ENCODE assay signal across 8 cellular contexts in genomic region chr6:170552765-170553685, GRCh38. TPM values are rescaled to one million over a fixed set of nuclear protein-coding genes. Genes with fewer than 3 reads are reported as not detected.
DNase-seq lines count a peak whose midpoint lies in the region; ATAC-seq and TF ChIP-seq lines count a peak whose summit lies in the region.

TSS of gene PSMB1 (minus strand) at chr6:170553307. CDS start at chr6:170553242, 65 bp downstream.

- peak; percentile 57 to 87 (median 79) for DNase-seq in CD8-positive, alpha-beta T cell
- DNase-seq in HS-27A (ENCODE audit: low read depth) (peak; percentile 84), lung microvascular endothelial cell (ENCODE audit: low read depth in 2 of 2) (peak; percentile 97)
- DNase-seq in NK-92 treated with Interleukin-12 subunit alpha and Interleukin-12 subunit beta, amount 100 ng/mL, for 24 hours (lab: John Stamatoyannopoulos, UW): peak; percentile 88
- peak; percentile 90 for DNase-seq in activated CD8-positive, alpha-beta memory T cell treated with anti-CD3 and anti-CD28 coated beads for 24 hours
- DNase-seq in effector memory CD8-positive, alpha-beta T cell: peak; percentile 64 to 68 (median 64)
- peak; percentile 67 to 78 (median 76) for DNase-seq in stimulated activated CD4-positive, alpha-beta T cell treated with anti-CD3 and anti-CD28 coated beads, TNF-alpha, amount 100 ng/mL, for 48 hours (ENCODE audit: low read depth in 3 of 3)

- H3K36me3 ChIP-seq in CD8-positive, alpha-beta T cell (ENCODE audit: insufficient read depth, low read length): peaks cover 4% of the 10 kb centered on the region

- H3K4me1 ChIP-seq in CD8-positive, alpha-beta T cell (ENCODE audit: insufficient read depth, low read length): peaks cover 44% of the 10 kb centered on the region

- H3K27me3 ChIP-seq in CD8-positive, alpha-beta T cell (ENCODE audit: insufficient read depth, low read length): no peaks in the 10 kb centered on the region

- intact Hi-C loops in CD8-positive, alpha-beta T cell (cut with DNase I, micrococcal nuclease): loop anchor here (10.0 kb wide), 1 partner anchor 1338 kb away; no protein-coding TSS in a partner anchor

- peaks cover 37% of the 10 kb centered on the region for H3K36me3 Mint-ChIP-seq in CD8-positive, alpha-beta T cell
- H3K36me3 Mint-ChIP-seq in effector memory CD8-positive, alpha-beta T cell (ENCODE audit: insufficient read depth): peaks cover 29% of the 10 kb centered on the region

- POLR2A ChIA-PET in CD8-positive, alpha-beta T cell (lab: Charles Lee): interaction anchor here (0.5 to 3.4 kb wide), 14 partner anchors 8 to 899 kb away, joined by 3 to 33 read pairs (median 4); partner anchors contain the start of genes C6orf120, DYNLT2, ERMARD and PDCD2

- peak within 1 kb of the TSS; percentile 89 for H3K27ac ChIP-seq in CD8-positive, alpha-beta T cell (ENCODE audit: low read depth, low read length)

- no peak within 1 kb of the TSS for H3K4me3 Mint-ChIP-seq in CD8-positive, alpha-beta T cell
- no peak within 1 kb of the TSS for H3K4me3 Mint-ChIP-seq in effector memory CD8-positive, alpha-beta T cell

- ATAC-seq in CD8-positive, alpha-beta T cell: peak; percentile 12
- ATAC-seq in GM19467 (IDR thresholded peaks at IDR 0.05; ENCODE audit: unreplicated experiment): peak; percentile 53
- ATAC-seq in effector memory CD8-positive, alpha-beta T cell (replicated peaks): peak; percentile 28

- H3K9me3 ChIP-seq in CD8-positive, alpha-beta T cell (ENCODE audit: low read length): no peaks in the 10 kb centered on the region

- no peak within 1 kb of the TSS for H3K27ac Mint-ChIP-seq in CD8-positive, alpha-beta T cell
- no peak within 1 kb of the TSS for H3K27ac Mint-ChIP-seq in effector memory CD8-positive, alpha-beta T cell

- H3K4me1 Mint-ChIP-seq in CD8-positive, alpha-beta T cell (ENCODE audit: low read depth): peaks cover 36% of the 10 kb centered on the region
- peaks cover 20 to 34% of the 10 kb centered on the region in 2 donors for H3K4me1 Mint-ChIP-seq in effector memory CD8-positive, alpha-beta T cell (ENCODE audit: low read depth in 2 of 2)

- no peaks in the 10 kb centered on the region for H3K27me3 Mint-ChIP-seq in CD8-positive, alpha-beta T cell (ENCODE audit: low read depth)
- no peaks in the 10 kb centered on the region for H3K27me3 Mint-ChIP-seq in effector memory CD8-positive, alpha-beta T cell

- no peak for TF ChIP-seq CTCF in CD8-positive, alpha-beta T cell (IDR thresholded peaks at IDR 0.05)

- CTCF ChIA-PET in CD8-positive, alpha-beta T cell (lab: Charles Lee): interaction anchor here (0.9 to 1.7 kb wide), 2 partner anchors 23 to 31 kb away, joined by 4 to 8 read pairs; partner anchors contain the start of gene PDCD2

- no peaks in the 10 kb centered on the region for H3K9me3 Mint-ChIP-seq in CD8-positive, alpha-beta T cell
- no peaks in the 10 kb centered on the region for H3K9me3 Mint-ChIP-seq in effector memory CD8-positive, alpha-beta T cell

- H3K4me3 ChIP-seq in CD8-positive, alpha-beta T cell (ENCODE audit: low read depth, low read length): peak within 1 kb of the TSS; percentile 61

RNA-seq across cellular contexts. Expression of gene PSMB1, which starts in this region (rescaled TPM):
- total RNA-seq in CD8-positive, alpha-beta T cell: 100 to 1,000 TPM; 108 to 115 TPM
- total RNA-seq in lung microvascular endothelial cell: 221 and 345 TPM in 2 replicates

Comparison
In these comparisons a context has a peak if more than half of its experiments do, and no peak if none do; other contexts are left out.
1. Peak in every context shown above with its lines: DNase-seq, ATAC-seq, H3K4me3 ChIP-seq and H3K27ac ChIP-seq.